34 cellular contexts compared by ENCODE assay signal in genomic region chr9:124605258-124605657, GRCh38.
"Had no signal": no experiment of that assay in that cellular context is flagged by ENCODE, and none has a peak within 500 bp of the region (broad histone marks: within the 10 kb centered on the region; RNA-seq: fewer than 3 reads in every experiment).

No MANE protein-coding gene starts in this region.

- H3K4me1 Mint-ChIP-seq: activated CD4-positive, alpha-beta memory T cell treated with anti-CD3 and anti-CD28 coated beads, Interleukin-2, amount 10 ng/mL, durations not matched to agents 7 days and 5 days; activated CD4-positive, alpha-beta T cell treated with anti-CD3 and anti-CD28 coated beads for 36 hours; activated CD4-positive, alpha-beta T cell treated with anti-CD3 and anti-CD28 coated beads, Interleukin-2, amount 10 ng/mL, durations not matched to agents 7 days and 5 days; activated naive CD4-positive, alpha-beta T cell treated with anti-CD3 and anti-CD28 coated beads, Interleukin-2, amount 10 ng/mL, durations not matched to agents 7 days and 5 days; activated naive CD8-positive, alpha-beta T cell treated with anti-CD3 and anti-CD28 coated beads, Interleukin-2, amount 10 ng/mL, durations not matched to agents 7 days and 5 days; T-helper 17 cell had no signal

- H3K9me3 ChIP-seq: ascending aorta, esophagus muscularis mucosa, gastrocnemius medialis, heart left ventricle had no signal

- H3K27me3 ChIP-seq: ascending aorta, brain microvascular endothelial cell, esophagus muscularis mucosa, foreskin keratinocyte, gastrocnemius medialis, heart left ventricle had no signal

- H3K27ac Mint-ChIP-seq: activated CD4-positive, alpha-beta memory T cell treated with anti-CD3 and anti-CD28 coated beads, Interleukin-2, amount 10 ng/mL, durations not matched to agents 7 days and 5 days; activated CD4-positive, alpha-beta T cell treated with anti-CD3 and anti-CD28 coated beads for 36 hours; activated CD4-positive, alpha-beta T cell treated with anti-CD3 and anti-CD28 coated beads, Interleukin-2, amount 10 ng/mL, durations not matched to agents 7 days and 5 days; activated naive CD4-positive, alpha-beta T cell treated with anti-CD3 and anti-CD28 coated beads, Interleukin-2, amount 10 ng/mL, durations not matched to agents 7 days and 5 days; activated naive CD4-positive, alpha-beta T cell treated with anti-CD3 and anti-CD28 coated beads, Interleukin-2, amount 50 U/mL, for 72 hours; activated naive CD8-positive, alpha-beta T cell treated with anti-CD3 and anti-CD28 coated beads, Interleukin-2, amount 10 ng/mL, durations not matched to agents 7 days and 5 days; activated T-cell treated with anti-CD3 and anti-CD28 coated beads, Interleukin-2, amount 50 U/mL, for 24 hours; activated T-cell treated with anti-CD3 and anti-CD28 coated beads, Interleukin-2, amount 50 U/mL, for 72 hours; effector memory CD8-positive, alpha-beta T cell; T-helper 17 cell; T-helper 2 cell treated with Interferon-gamma antibody and Interleukin-4, amounts not matched to agents 5 μg/mL and 100 μg/mL, for 36 hours had no signal

- H3K4me1 ChIP-seq: ascending aorta, esophagus muscularis mucosa, foreskin keratinocyte, gastrocnemius medialis, heart left ventricle had no signal

- ATAC-seq: activated CD4-positive, alpha-beta T cell treated with anti-CD3 and anti-CD28 coated beads for 36 hours; activated naive CD4-positive, alpha-beta T cell treated with anti-CD3 and anti-CD28 coated beads, Interleukin-2, amount 50 U/mL, for 72 hours; activated T-cell treated with anti-CD3 and anti-CD28 coated beads, Interleukin-2, amount 50 U/mL, for 72 hours; effector memory CD8-positive, alpha-beta T cell; foreskin keratinocyte; gastrocnemius medialis; heart left ventricle; T-helper 17 cell had no signal

- H3K4me3 Mint-ChIP-seq: activated CD4-positive, alpha-beta memory T cell treated with anti-CD3 and anti-CD28 coated beads, Interleukin-2, amount 10 ng/mL, durations not matched to agents 7 days and 5 days; activated CD4-positive, alpha-beta T cell treated with anti-CD3 and anti-CD28 coated beads for 36 hours; activated CD4-positive, alpha-beta T cell treated with anti-CD3 and anti-CD28 coated beads, Interleukin-2, amount 10 ng/mL, durations not matched to agents 7 days and 5 days; activated naive CD4-positive, alpha-beta T cell treated with anti-CD3 and anti-CD28 coated beads, Interleukin-2, amount 10 ng/mL, durations not matched to agents 7 days and 5 days; activated naive CD8-positive, alpha-beta T cell treated with anti-CD3 and anti-CD28 coated beads, Interleukin-2, amount 10 ng/mL, durations not matched to agents 7 days and 5 days; activated T-cell treated with anti-CD3 and anti-CD28 coated beads, Interleukin-2, amount 50 U/mL, for 24 hours; activated T-cell treated with anti-CD3 and anti-CD28 coated beads, Interleukin-2, amount 50 U/mL, for 72 hours; effector memory CD8-positive, alpha-beta T cell; T-helper 17 cell; T-helper 2 cell treated with Interferon-gamma antibody and Interleukin-4, amounts not matched to agents 5 μg/mL and 100 μg/mL, for 36 hours had no signal

- H3K36me3 ChIP-seq: ascending aorta, brain microvascular endothelial cell, esophagus muscularis mucosa, gastrocnemius medialis, heart left ventricle, WERI-Rb-1 had no signal

- H3K9me3 Mint-ChIP-seq: activated CD4-positive, alpha-beta memory T cell treated with anti-CD3 and anti-CD28 coated beads, Interleukin-2, amount 10 ng/mL, durations not matched to agents 7 days and 5 days; activated CD4-positive, alpha-beta T cell treated with anti-CD3 and anti-CD28 coated beads, Interleukin-2, amount 10 ng/mL, durations not matched to agents 7 days and 5 days; activated naive CD4-positive, alpha-beta T cell treated with anti-CD3 and anti-CD28 coated beads, Interleukin-2, amount 10 ng/mL, durations not matched to agents 7 days and 5 days; activated naive CD4-positive, alpha-beta T cell treated with anti-CD3 and anti-CD28 coated beads, Interleukin-2, amount 50 U/mL, for 72 hours; activated naive CD8-positive, alpha-beta T cell treated with anti-CD3 and anti-CD28 coated beads, Interleukin-2, amount 10 ng/mL, durations not matched to agents 7 days and 5 days; activated T-cell treated with anti-CD3 and anti-CD28 coated beads, Interleukin-2, amount 50 U/mL, for 24 hours; activated T-cell treated with anti-CD3 and anti-CD28 coated beads, Interleukin-2, amount 50 U/mL, for 72 hours; effector memory CD8-positive, alpha-beta T cell; T-helper 2 cell treated with Interferon-gamma antibody and Interleukin-4, amounts not matched to agents 5 μg/mL and 100 μg/mL, for 36 hours had no signal

- FAIRE-seq: bronchial epithelial cell, colon had no signal

- DNase-seq: activated CD4-positive, alpha-beta memory T cell treated with anti-CD3 and anti-CD28 coated beads, Interleukin-2, amount 10 ng/mL, durations not matched to agents 7 days and 5 days; activated CD4-positive, alpha-beta T cell treated with anti-CD3 and anti-CD28 coated beads for 36 hours; activated CD4-positive, alpha-beta T cell treated with anti-CD3 and anti-CD28 coated beads, Interleukin-2, amount 10 ng/mL, durations not matched to agents 7 days and 5 days; activated CD4-positive, alpha-beta T cell treated with anti-CD3 and anti-CD28 coated beads, Interleukin-2, amount 50 U/mL, for 4 hours; activated CD4-positive, CD25-positive, alpha-beta regulatory T cell; activated CD4-positive, CD25-positive, alpha-beta regulatory T cell treated with anti-CD3 and anti-CD28 coated beads, Interleukin-2, amount 50 U/mL, for 72 hours; activated CD8-positive, alpha-beta memory T cell treated with anti-CD3 and anti-CD28 coated beads, Interleukin-2, amount 50 U/mL, for 48 hours; activated gamma-delta T cell; activated naive CD4-positive, alpha-beta T cell; activated naive CD4-positive, alpha-beta T cell treated with anti-CD3 and anti-CD28 coated beads, Interleukin-2, amount 10 ng/mL, durations not matched to agents 7 days and 5 days; activated naive CD8-positive, alpha-beta T cell treated with anti-CD3 and anti-CD28 coated beads, Interleukin-2, amount 10 ng/mL, durations not matched to agents 7 days and 5 days; activated T-cell treated with anti-CD3 and anti-CD28 coated beads for 4 hours; activated T-cell treated with anti-CD3 and anti-CD28 coated beads, Interleukin-2, amount 50 U/mL, for 24 hours; activated T-cell treated with anti-CD3 and anti-CD28 coated beads, Interleukin-2, amount 50 U/mL, for 72 hours; brain microvascular endothelial cell; cortex of kidney; dermis blood vessel endothelial cell; effector CD4-positive, alpha-beta T cell; effector memory CD8-positive, alpha-beta T cell; erythroblast; foreskin keratinocyte; gastrocnemius medialis; glutamatergic neuron; heart left ventricle; T-helper 1 cell; T-helper 17 cell; T1000; WERI-Rb-1 had no signal

- H3K27ac ChIP-seq: ascending aorta, brain microvascular endothelial cell, esophagus muscularis mucosa, foreskin keratinocyte, gastrocnemius medialis, heart left ventricle, WERI-Rb-1 had no signal

- H3K4me3 ChIP-seq: ascending aorta, esophagus muscularis mucosa, gastrocnemius medialis, heart left ventricle had no signal

- H3K36me3 Mint-ChIP-seq: activated naive CD4-positive, alpha-beta T cell treated with anti-CD3 and anti-CD28 coated beads, Interleukin-2, amount 10 ng/mL, durations not matched to agents 7 days and 5 days; activated naive CD4-positive, alpha-beta T cell treated with anti-CD3 and anti-CD28 coated beads, Interleukin-2, amount 50 U/mL, for 72 hours; activated naive CD8-positive, alpha-beta T cell treated with anti-CD3 and anti-CD28 coated beads, Interleukin-2, amount 10 ng/mL, durations not matched to agents 7 days and 5 days had no signal
